Comparison of ENCODE assay signal across 17 cellular contexts in the genomic region with DNA sequence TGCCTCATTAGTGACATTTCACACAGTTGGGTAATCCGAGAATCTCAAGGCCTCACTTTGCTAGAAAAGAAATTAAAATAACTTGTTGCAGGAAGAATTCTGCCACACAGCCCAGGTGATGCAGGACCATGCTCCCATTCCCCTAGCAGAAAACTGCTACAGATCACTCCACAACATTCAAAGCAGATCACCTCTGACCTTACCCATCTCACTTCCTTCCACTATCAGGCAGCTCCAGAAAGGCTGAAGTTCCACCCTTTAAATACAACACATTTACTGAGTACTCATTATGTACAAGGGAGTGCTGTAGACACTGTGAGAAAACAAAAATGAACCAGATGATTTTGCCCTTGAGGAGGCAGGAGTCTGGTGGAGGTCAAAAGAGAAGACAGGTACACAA.
DNase-seq lines count a peak whose midpoint lies in the region; ATAC-seq, FAIRE-seq and TF ChIP-seq lines count a peak whose summit lies in the region.
"Had no signal": no experiment of that assay in that cellular context is flagged by ENCODE, and none has a peak within 500 bp of the region (broad histone marks: within the 10 kb centered on the region; RNA-seq: fewer than 3 reads in every experiment).

No MANE protein-coding gene starts in this region.

- H4K20me1 ChIP-seq in GM23338 (replicated peaks; ENCODE audit: insufficient read depth) (no peaks in the 10 kb centered on the region), Loucy (ENCODE audit: insufficient read depth, low read length, poor library complexity, severe bottlenecking) (no peaks in the 10 kb centered on the region), K562 (replicated peaks; ENCODE audit: control insufficient read depth, insufficient read depth, low read length) (no peaks in the 10 kb centered on the region), neural progenitor cell (ENCODE audit: low read depth) (peaks cover 23% of the 10 kb centered on the region), hepatocyte (ENCODE audit: insufficient read depth, poor library complexity, severe bottlenecking) (no peaks in the 10 kb centered on the region)

- no peak for TF ChIP-seq CTCF in GM23338 (conservative IDR thresholded peaks at IDR 0.05; ENCODE audit: low read depth in 2 of 2)
- no peak for TF ChIP-seq CTCF in Loucy (conservative IDR thresholded peaks at IDR 0.05; ENCODE audit: low read length)
- no peak for TF ChIP-seq CTCF in K562 (IDR thresholded peaks at IDR 0.05 in 2 of 3, conservative IDR thresholded peaks at IDR 0.05 in 1 of 3; ENCODE audit: insufficient read depth in 2 of 3, low read depth in 1 of 3, low read length in 3 of 3)
- TF ChIP-seq CTCF in neural progenitor cell (IDR thresholded peaks at IDR 0.05): no peak
- no peak for TF ChIP-seq CTCF in hepatocyte (IDR thresholded peaks at IDR 0.05; ENCODE audit: poor library complexity)

- no peak for DNase-seq in GM23338 (ENCODE audit: low spot score)
- DNase-seq in K562 (ENCODE audit: extremely low read depth in 1 of 4, low spot score in 3 of 4): peak; percentile 10 to 65 (median 24)
- DNase-seq in neural progenitor cell (ENCODE audit: low spot score): no peak
- no peak for DNase-seq in activated CD4-positive, alpha-beta memory T cell treated with anti-CD3 and anti-CD28 coated beads, Interleukin-2, amount 10 ng/mL, durations not matched to agents 7 days and 5 days
- no peak for DNase-seq in hepatocyte (ENCODE audit: low spot score)
- DNase-seq in activated gamma-delta T cell treated with Interleukin-2 at 50 U/mL for 16 hours: no peak
- DNase-seq: BE2C; CD4-positive, alpha-beta memory T cell; DMS79 treated with DMSO at 0.1 percent for 48 hours; GDM1 had no signal

- H3K27me3 Mint-ChIP-seq in GM23338 (ENCODE audit: insufficient read depth, low read depth, poor library complexity): no peaks in the 10 kb centered on the region
- no peaks in the 10 kb centered on the region for H3K27me3 Mint-ChIP-seq in neural progenitor cell (ENCODE audit: insufficient read depth, low read depth)
- H3K27me3 Mint-ChIP-seq in activated CD4-positive, alpha-beta memory T cell treated with anti-CD3 and anti-CD28 coated beads, Interleukin-2, amount 10 ng/mL, durations not matched to agents 7 days and 5 days: peaks cover 38% of the 10 kb centered on the region

- H3K36me3 Mint-ChIP-seq in GM23338 (ENCODE audit: low read depth) (no peaks in the 10 kb centered on the region), neural progenitor cell (no peaks in the 10 kb centered on the region)
- no peaks in the 10 kb centered on the region for H3K36me3 Mint-ChIP-seq in activated CD4-positive, alpha-beta memory T cell treated with anti-CD3 and anti-CD28 coated beads, Interleukin-2, amount 10 ng/mL, durations not matched to agents 7 days and 5 days (ENCODE audit: low read depth)
- H3K36me3 Mint-ChIP-seq: CD4-positive, alpha-beta memory T cell had no signal

- H3K9me3 Mint-ChIP-seq in GM23338: no peaks in the 10 kb centered on the region
- no peaks in the 10 kb centered on the region for H3K9me3 Mint-ChIP-seq in neural progenitor cell
- no peaks in the 10 kb centered on the region for H3K9me3 Mint-ChIP-seq in activated CD4-positive, alpha-beta memory T cell treated with anti-CD3 and anti-CD28 coated beads, Interleukin-2, amount 10 ng/mL, durations not matched to agents 7 days and 5 days

- H3K4me1 Mint-ChIP-seq in GM23338 (peaks cover 21% of the 10 kb centered on the region), neural progenitor cell (peaks cover 15% of the 10 kb centered on the region)
- peaks cover under 1% of the 10 kb centered on the region for H3K4me1 Mint-ChIP-seq in activated CD4-positive, alpha-beta memory T cell treated with anti-CD3 and anti-CD28 coated beads, Interleukin-2, amount 10 ng/mL, durations not matched to agents 7 days and 5 days

- H3F3A ChIP-seq in GM23338 (replicated peaks; ENCODE audit: low read depth) (no peaks in the 10 kb centered on the region), Loucy (ENCODE audit: low read depth) (no peaks in the 10 kb centered on the region; the same call in 1 of the 2 replicates), neural progenitor cell (ENCODE audit: low read depth) (peaks cover 11% of the 10 kb centered on the region)

- H3K27ac ChIP-seq in GM23338 (ENCODE audit: low read depth): no peak overlapping the region
- H3K27ac ChIP-seq in K562 (ENCODE audit: extremely low read depth, low read depth, low read length): 0 out of 3 replicates have a peak overlapping the region, but pooled peaks have one; percentile 24
- no peak overlapping the region for H3K27ac ChIP-seq in neural progenitor cell
- H3K27ac ChIP-seq in hepatocyte: no peak overlapping the region
- H3K27ac ChIP-seq: A549, C4-2B, HL-60 had no signal

- H2AFZ ChIP-seq in GM23338 (no peak overlapping the region), Loucy (ENCODE audit: low read length) (peak overlapping the region; percentile 5; the same call in 1 of the 2 replicates), K562 (ENCODE audit: low read depth, low read length) (no peak overlapping the region), neural progenitor cell (replicated peaks) (no peak overlapping the region), hepatocyte (no peak overlapping the region)

- TF ChIP-seq RAD21 in K562 (CRISPR knock-in tag; conservative IDR thresholded peaks at IDR 0.05 in 1 of 2, IDR thresholded peaks at IDR 0.05 in 1 of 2): no peak

- WGBS in K562 (ENCODE audit: insufficient coverage, low coverage, missing lambda C conversion rate): 17% methylated on average over 1 of the region's 1 CpG
- WGBS in hepatocyte (ENCODE audit: low lambda C conversion rate, missing lambda C conversion rate): 92% methylated on average over 1 of the region's 1 CpG

- H3K4me3 ChIP-seq in GM23338 (no peak overlapping the region), Loucy (ENCODE audit: low read length, poor library complexity, severe bottlenecking) (no peak overlapping the region), K562 (no peak overlapping the region), neural progenitor cell (no peak overlapping the region), hepatocyte (no peak overlapping the region)
- H3K4me3 ChIP-seq: A549 had no signal

- H3K79me2 ChIP-seq in GM23338 (replicated peaks; ENCODE audit: insufficient read depth): no peaks in the 10 kb centered on the region
- no peaks in the 10 kb centered on the region for H3K79me2 ChIP-seq in Loucy (ENCODE audit: insufficient read depth, low read length)
- H3K79me2 ChIP-seq in K562 (ENCODE audit: control insufficient read depth, insufficient read depth, low read length): no peaks in the 10 kb centered on the region
- H3K79me2 ChIP-seq in neural progenitor cell (ENCODE audit: low read depth): no peaks in the 10 kb centered on the region
- H3K79me2 ChIP-seq in hepatocyte: peaks cover 5% of the 10 kb centered on the region

- peaks cover 10% of the 10 kb centered on the region for H3K9me3 ChIP-seq in Loucy (ENCODE audit: insufficient read depth, low read depth, low read length)
- no peaks in the 10 kb centered on the region for H3K9me3 ChIP-seq in K562 (replicated peaks; ENCODE audit: control insufficient read depth, insufficient read depth, low read depth, low read length)
- no peaks in the 10 kb centered on the region for H3K9me3 ChIP-seq in neural progenitor cell (ENCODE audit: low read depth)
- H3K9me3 ChIP-seq in hepatocyte (ENCODE audit: low read depth): no peaks in the 10 kb centered on the region
- H3K9me3 ChIP-seq: A549, BE2C had no signal

- H3K4me2 ChIP-seq in GM23338: 0 out of 2 replicates have a peak overlapping the region, but pooled peaks have one; percentile 1
- H3K4me2 ChIP-seq in Loucy (ENCODE audit: low read depth, low read length, poor library complexity, severe bottlenecking): no peak overlapping the region
- H3K4me2 ChIP-seq in K562 (ENCODE audit: insufficient read depth, low read length): peak overlapping the region; percentile 22; the same call in 1 of the 2 replicates
- H3K4me2 ChIP-seq in neural progenitor cell: peak overlapping the region; percentile 10
- no peak overlapping the region for H3K4me2 ChIP-seq in hepatocyte
- H3K4me2 ChIP-seq: A549 had no signal

- ATAC-seq in GM23338 (no peak; the same call in 1 of the 3 replicates), K562 (peak; percentile 84)
- ATAC-seq: A549, HCT116 had no signal

- peak; percentile 87 for FAIRE-seq in K562 (lab: Jason Lieb, UNC)
- FAIRE-seq: A549, GM12892, H54 had no signal

- H3K36me3 ChIP-seq in GM23338 (ENCODE audit: insufficient read depth) (no peaks in the 10 kb centered on the region), Loucy (ENCODE audit: insufficient read depth, low read length) (no peaks in the 10 kb centered on the region; the same call in 1 of the 2 replicates), K562 (ENCODE audit: control insufficient read depth, insufficient read depth, low read length) (no peaks in the 10 kb centered on the region), neural progenitor cell (no peaks in the 10 kb centered on the region), hepatocyte (replicated peaks; ENCODE audit: insufficient read depth, low read depth) (no peaks in the 10 kb centered on the region)
- H3K36me3 ChIP-seq: BE2C had no signal

- peak overlapping the region; percentile 24; the same call in 1 of the 2 replicates for H3K27ac Mint-ChIP-seq in GM23338
- peak overlapping the region; percentile 55 for H3K27ac Mint-ChIP-seq in neural progenitor cell
- H3K27ac Mint-ChIP-seq in activated CD4-positive, alpha-beta memory T cell treated with anti-CD3 and anti-CD28 coated beads, Interleukin-2, amount 10 ng/mL, durations not matched to agents 7 days and 5 days: no peak overlapping the region
- H3K27ac Mint-ChIP-seq: CD4-positive, alpha-beta memory T cell had no signal

- H3K9me2 ChIP-seq in GM23338 (ENCODE audit: insufficient read depth) (no peaks in the 10 kb centered on the region), Loucy (replicated peaks; ENCODE audit: low read depth, low read length) (no peaks in the 10 kb centered on the region), hepatocyte (replicated peaks; ENCODE audit: insufficient read depth) (no peaks in the 10 kb centered on the region)

- H3K9ac ChIP-seq in Loucy (ENCODE audit: low read depth, low read length, poor library complexity, severe bottlenecking) (no peak overlapping the region), K562 (ENCODE audit: insufficient read depth in 1 of 2, low read depth in 2 of 2, low read length in 2 of 2) (no peak overlapping the region), neural progenitor cell (no peak overlapping the region)

- intact Hi-C loops in K562 (cut with micrococcal nuclease): loop anchor here (10.0 kb wide), 1 partner anchor 424 kb away; no protein-coding TSS in a partner anchor

- in situ Hi-C loops in K562 (cut with MboI): loop anchor here (10.0 kb wide), 1 partner anchor 424 kb away; no protein-coding TSS in a partner anchor

- TF ChIP-seq EP300 in K562 (IDR thresholded peaks at IDR 0.05; ENCODE audit: low read length): no peak

- H3K27me3 ChIP-seq in GM23338 (ENCODE audit: insufficient read depth) (no peaks in the 10 kb centered on the region), Loucy (ENCODE audit: insufficient read depth, low read length, poor library complexity, severe bottlenecking) (no peaks in the 10 kb centered on the region), K562 (ENCODE audit: control insufficient read depth in 2 of 2, insufficient read depth in 2 of 2, low read length in 2 of 2) (no peaks in the 10 kb centered on the region), neural progenitor cell (no peaks in the 10 kb centered on the region), hepatocyte (no peaks in the 10 kb centered on the region)
- H3K27me3 ChIP-seq: BE2C had no signal

- H3K4me1 ChIP-seq in GM23338 (ENCODE audit: insufficient read depth): peaks cover 25% of the 10 kb centered on the region
- H3K4me1 ChIP-seq in Loucy (ENCODE audit: insufficient read depth, low read length, poor library complexity, severe bottlenecking): peaks cover 21% of the 10 kb centered on the region
- H3K4me1 ChIP-seq in K562 (replicated peaks in 1 of 2; ENCODE audit: control insufficient read depth in 2 of 2, insufficient read depth in 2 of 2, low read length in 2 of 2): peaks cover 0 to 8% of the 10 kb centered on the region in 2 experiments; a peak in 1 of 5 replicates
- peaks cover 16% of the 10 kb centered on the region for H3K4me1 ChIP-seq in neural progenitor cell
- no peaks in the 10 kb centered on the region for H3K4me1 ChIP-seq in hepatocyte (ENCODE audit: insufficient read depth)
- H3K4me1 ChIP-seq: A549, BE2C had no signal

- no peak overlapping the region for H3K4me3 Mint-ChIP-seq in GM23338
- no peak overlapping the region for H3K4me3 Mint-ChIP-seq in neural progenitor cell
- no peak overlapping the region for H3K4me3 Mint-ChIP-seq in activated CD4-positive, alpha-beta memory T cell treated with anti-CD3 and anti-CD28 coated beads, Interleukin-2, amount 10 ng/mL, durations not matched to agents 7 days and 5 days
- H3K4me3 Mint-ChIP-seq: CD4-positive, alpha-beta memory T cell had no signal

- CTCF ChIA-PET in K562 (lab: Yijun Ruan, JAX; ENCODE audit: low intra/inter-chr PET ratio): no interaction called here
- CTCF ChIA-PET in activated CD4-positive, alpha-beta memory T cell treated with anti-CD3 and anti-CD28 coated beads, Interleukin-2, amount 10 ng/mL, durations not matched to agents 7 days and 5 days (lab: Charles Lee): no interaction called here

- no TSS peak for BruUV-seq in K562 (replicated peaks; lab: Mats Ljungman, UMichigan)

- no peaks in the 10 kb centered on the region for H3K9me1 ChIP-seq in K562 (ENCODE audit: control insufficient read depth, insufficient read depth, low read length)

- POLR2A ChIA-PET in K562 (lab: Yijun Ruan, JAX): no interaction called here
- POLR2A ChIA-PET in activated CD4-positive, alpha-beta memory T cell treated with anti-CD3 and anti-CD28 coated beads, Interleukin-2, amount 10 ng/mL, durations not matched to agents 7 days and 5 days (lab: Charles Lee): no interaction called here

- no peak for TF ChIP-seq POLR2A in K562 (conservative IDR thresholded peaks at IDR 0.05)

Comparison
In these comparisons a context has a peak if more than half of its experiments do, and no peak if none do; other contexts are left out.
1. DNase-seq: peak in K562 (4 of 4); none in GM23338 (single experiment), neural progenitor cell (single experiment), activated CD4-positive, alpha-beta memory T cell treated with anti-CD3 and anti-CD28 coated beads, Interleukin-2, amount 10 ng/mL, durations not matched to agents 7 days and 5 days (single experiment), hepatocyte (single experiment) and activated gamma-delta T cell treated with Interleukin-2 at 50 U/mL for 16 hours (single experiment).
2. H3K4me2 ChIP-seq: peak in GM23338 (single experiment), K562 (single experiment) and neural progenitor cell (single experiment); none in Loucy (single experiment) and hepatocyte (single experiment).